ENCODE assay signal across 3 cellular contexts in genomic region chr6:40550096-40550731, GRCh38.
TF ChIP-seq lines count a peak whose summit lies in the region.

No MANE protein-coding gene starts in this region.

TF ChIP-seq in A549, 52 proteins besides CTCF, POLR2A, EP300 and RAD21:
- TF ChIP-seq EHMT2 (IDR thresholded peaks at IDR 0.05; ENCODE audit: low read depth), result no peak
- peak; percentile 22 for TF ChIP-seq MAFK (IDR thresholded peaks at IDR 0.05; ENCODE audit: partially characterized antibody)
- TF ChIP-seq PBX3 (IDR thresholded peaks at IDR 0.05), result no peak

TF ChIP-seq in GM12878, 131 proteins besides CTCF, POLR2A, EP300 and RAD21:
- TF ChIP-seq CHD2 (IDR thresholded peaks at IDR 0.05; ENCODE audit: borderline replicate concordance, low read depth, low read length) (no peak), MEF2A (IDR thresholded peaks at IDR 0.05; ENCODE audit: insufficient read depth, low read depth, low read length) (no peak), SMC3 (IDR thresholded peaks at IDR 0.05; ENCODE audit: borderline replicate concordance, low read length) (peak; percentile 52; the same call in 1 of the 2 replicates), NFIC (IDR thresholded peaks at IDR 0.05; ENCODE audit: low read depth, low read length) (no peak), NFYA (IDR thresholded peaks at IDR 0.05; ENCODE audit: borderline replicate concordance, low read depth, low read length) (no peak), SUZ12 (IDR thresholded peaks at IDR 0.05; ENCODE audit: unreplicated experiment) (no peak)

TF ChIP-seq in HepG2, 621 proteins besides CTCF, POLR2A, EP300 and RAD21:
- TF ChIP-seq FOSL1 (CRISPR knock-in tag; IDR thresholded peaks at IDR 0.05; ENCODE audit: borderline replicate concordance) (no peak), SMC3 (IDR thresholded peaks at IDR 0.05; ENCODE audit: low read length) (peak; percentile 46; the same call in 1 of the 2 replicates), ZNF597 (CRISPR knock-in tag; IDR thresholded peaks at IDR 0.05) (no peak), RERE (CRISPR knock-in tag; IDR thresholded peaks at IDR 0.05; ENCODE audit: low read depth) (no peak), DDIT3 (CRISPR knock-in tag; IDR thresholded peaks at IDR 0.05) (no peak), RFX5 (IDR thresholded peaks at IDR 0.05; ENCODE audit: low read depth, low read length) (no peak), ZNF136 (CRISPR knock-in tag; IDR thresholded peaks at IDR 0.05; ENCODE audit: low read depth) (no peak), ZNF460 (CRISPR knock-in tag; IDR thresholded peaks at IDR 0.05; ENCODE audit: borderline replicate concordance) (no peak), THAP8 (CRISPR knock-in tag; IDR thresholded peaks at IDR 0.05; ENCODE audit: borderline replicate concordance) (no peak), SPEN (CRISPR knock-in tag; IDR thresholded peaks at IDR 0.05; ENCODE audit: low read depth) (no peak), PAX8 (CRISPR knock-in tag; IDR thresholded peaks at IDR 0.05; ENCODE audit: borderline replicate concordance) (no peak), BRF2 (CRISPR knock-in tag; IDR thresholded peaks at IDR 0.05) (no peak), IKZF1 (IDR thresholded peaks at IDR 0.05) (no peak), ZNF430 (CRISPR knock-in tag; IDR thresholded peaks at IDR 0.05) (no peak), REST (IDR thresholded peaks at IDR 0.05; ENCODE audit: borderline replicate concordance in 1 of 2, low read depth in 1 of 2, low read length in 2 of 2) (no peak), CEBPG (CRISPR knock-in tag; IDR thresholded peaks at IDR 0.05) (peak; percentile 45; the same call in 1 of the 2 replicates), STAG1 (CRISPR knock-in tag; IDR thresholded peaks at IDR 0.05) (peak; percentile 37), ZNF562 (CRISPR knock-in tag; IDR thresholded peaks at IDR 0.05; ENCODE audit: borderline replicate concordance) (no peak), XRCC5 (optimal IDR thresholded peaks at IDR 0.05; ENCODE audit: low read length) (peak; percentile 65), MAFF (IDR thresholded peaks at IDR 0.05; ENCODE audit: low read depth, low read length) (peak; percentile 69), ZNF737 (CRISPR knock-in tag; IDR thresholded peaks at IDR 0.05; ENCODE audit: borderline replicate concordance) (no peak), MAFK (conservative IDR thresholded peaks at IDR 0.05 in 1 of 2, IDR thresholded peaks at IDR 0.05 in 1 of 2; ENCODE audit: low read length in 2 of 2) (peak; percentile 72 to 80), ETV6 (CRISPR knock-in tag; conservative IDR thresholded peaks at IDR 0.05) (no peak)
